1 cellular context compared by ENCODE assay signal in genomic region chr17:72143245-72143644, GRCh38.
TF ChIP-seq lines count a peak whose summit lies in the region.

No MANE protein-coding gene starts in this region.

TF ChIP-seq in HepG2, 621 proteins besides CTCF, POLR2A, EP300 and RAD21 (continued from another document):
- TF ChIP-seq ZNF609 (CRISPR knock-in tag; IDR thresholded peaks at IDR 0.05; ENCODE audit: borderline replicate concordance) (peak; percentile 50; the same call in 1 of the 2 replicates), ZFX (CRISPR knock-in tag; IDR thresholded peaks at IDR 0.05; ENCODE audit: low read depth) (peak; percentile 56; the same call in 1 of the 2 replicates), ELF3 (CRISPR knock-in tag; IDR thresholded peaks at IDR 0.05) (peak; percentile 45; the same call in 1 of the 2 replicates)
